In genomic region chr3:72657666-72658065, GRCh38 we compare ENCODE assay signal across 9 cellular contexts.
DNase-seq lines count a peak whose midpoint lies in the region; ATAC-seq and TF ChIP-seq lines count a peak whose summit lies in the region.
"Had no signal": no experiment of that assay in that cellular context is flagged by ENCODE, and none has a peak within 500 bp of the region (broad histone marks: within the 10 kb centered on the region; RNA-seq: fewer than 3 reads in every experiment).

No MANE protein-coding gene starts in this region.

- peaks cover 0 to 2% (median 0%) of the 10 kb centered on the region in 7 donors for H3K9me3 Mint-ChIP-seq in CD4-positive, CD25-positive, alpha-beta regulatory T cell
- H3K9me3 Mint-ChIP-seq: activated naive CD4-positive, alpha-beta T cell treated with anti-CD3 and anti-CD28 coated beads, Interleukin-2, amount 50 U/mL, for 24 hours had no signal

- H3K9me3 ChIP-seq in CD4-positive, CD25-positive, alpha-beta regulatory T cell (ENCODE audit: control insufficient read depth in 2 of 2, low read length in 2 of 2), result no peaks in the 10 kb centered on the region
- H3K9me3 ChIP-seq in sigmoid colon (no peaks in the 10 kb centered on the region), A673 (ENCODE audit: low read depth, low read length, poor library complexity, severe bottlenecking) (no peaks in the 10 kb centered on the region)

- H3K36me3 Mint-ChIP-seq in CD4-positive, CD25-positive, alpha-beta regulatory T cell, result no peaks in the 10 kb centered on the region
- H3K36me3 Mint-ChIP-seq: activated naive CD4-positive, alpha-beta T cell treated with anti-CD3 and anti-CD28 coated beads, Interleukin-2, amount 50 U/mL, for 24 hours had no signal

- DNase-seq in CD4-positive, CD25-positive, alpha-beta regulatory T cell, result peak; percentile 14 to 54 (median 46)
- peak; percentile 10 for DNase-seq in T-helper 9 cell
- DNase-seq in effector CD8-positive, alpha-beta T cell (lab: John Stamatoyannopoulos, UW), result peak; percentile 21
- DNase-seq in sigmoid colon, result no peak
- DNase-seq in HPDE6-E6E7 (ENCODE audit: extremely low spot score), result no peak
- DNase-seq in SK-N-DZ (ENCODE audit: low spot score), result no peak
- DNase-seq in A673 (ENCODE audit: low spot score), result no peak

- POLR2A ChIA-PET in A673 (lab: Charles Lee; ENCODE audit: low non-redundant PET), result no interaction called here

- 33 to 45% methylated on average over 4 of the region's 4 CpGs for WGBS in sigmoid colon, 2 donors

- no peak overlapping the region for H3K27ac ChIP-seq in CD4-positive, CD25-positive, alpha-beta regulatory T cell (ENCODE audit: insufficient read depth, low read length, poor library complexity, severe bottlenecking)
- H3K27ac ChIP-seq in sigmoid colon (no peak overlapping the region), A673 (ENCODE audit: low read depth, low read length, poor library complexity, severe bottlenecking) (no peak overlapping the region)

- H3K4me1 Mint-ChIP-seq in CD4-positive, CD25-positive, alpha-beta regulatory T cell, result peaks cover 0 to 21% (median 6%) of the 10 kb centered on the region in 4 donors

- no peaks in the 10 kb centered on the region for H3K27me3 ChIP-seq in CD4-positive, CD25-positive, alpha-beta regulatory T cell (ENCODE audit: control insufficient read depth, insufficient read depth, low read length)
- H3K27me3 ChIP-seq in sigmoid colon (peaks cover 3 to 13% (median 4%) of the 10 kb centered on the region in 3 donors), A673 (replicated peaks; ENCODE audit: insufficient read depth, low read depth, low read length, poor library complexity) (no peaks in the 10 kb centered on the region)

- H3K36me3 ChIP-seq in CD4-positive, CD25-positive, alpha-beta regulatory T cell (ENCODE audit: control insufficient read depth, insufficient read depth, low read length), result no peaks in the 10 kb centered on the region
- no peaks in the 10 kb centered on the region for H3K36me3 ChIP-seq in sigmoid colon
- H3K36me3 ChIP-seq in A673 (ENCODE audit: insufficient read depth, low read length, poor library complexity, severe bottlenecking), result no peaks in the 10 kb centered on the region

- TF ChIP-seq CTCF in sigmoid colon (IDR thresholded peaks at IDR 0.05) (no peak), A673 (conservative IDR thresholded peaks at IDR 0.05; ENCODE audit: low read depth, low read length) (no peak)

- no peak overlapping the region for H3K4me3 ChIP-seq in CD4-positive, CD25-positive, alpha-beta regulatory T cell (ENCODE audit: low read depth, low read length)
- no peak overlapping the region for H3K4me3 ChIP-seq in sigmoid colon
- no peak overlapping the region for H3K4me3 ChIP-seq in A673 (ENCODE audit: low read depth, low read length, poor library complexity, severe bottlenecking)

- no TSS peak for BruUV-seq in A673 (replicated peaks; lab: Mats Ljungman, UMichigan)

- no peak for TF ChIP-seq POLR2A in sigmoid colon (IDR thresholded peaks at IDR 0.05)

- peak; percentile 87 to 88 for ATAC-seq in CD4-positive, CD25-positive, alpha-beta regulatory T cell (ENCODE audit: low read depth in 2 of 2)
- peak; percentile 64 for ATAC-seq in HG02610 (IDR thresholded peaks at IDR 0.05; ENCODE audit: unreplicated experiment)

- H3K4me1 ChIP-seq in CD4-positive, CD25-positive, alpha-beta regulatory T cell (ENCODE audit: control insufficient read depth, insufficient read depth, low read length, poor library complexity, severe bottlenecking), result peaks cover 7% of the 10 kb centered on the region
- H3K4me1 ChIP-seq in sigmoid colon, result peaks cover 0 to 30% (median 15%) of the 10 kb centered on the region in 4 donors
- no peaks in the 10 kb centered on the region for H3K4me1 ChIP-seq in A673 (ENCODE audit: insufficient read depth, low read length, poor library complexity, severe bottlenecking)

- intact Hi-C loops in sigmoid colon (cut with DNase I), result no loop called here
- intact Hi-C loops in A673 (cut with micrococcal nuclease; ENCODE audit: unreplicated experiment), result no loop called here

- H3K27me3 Mint-ChIP-seq in CD4-positive, CD25-positive, alpha-beta regulatory T cell, result peaks cover 4% of the 10 kb centered on the region

- H3K4me3 Mint-ChIP-seq in CD4-positive, CD25-positive, alpha-beta regulatory T cell, result peak overlapping the region in 1 of 4 donors; percentile 35

- CTCF ChIA-PET in A673 (lab: Charles Lee), result no interaction called here

- no peak overlapping the region for H3K27ac Mint-ChIP-seq in CD4-positive, CD25-positive, alpha-beta regulatory T cell

- TF ChIP-seq EP300 in sigmoid colon (IDR thresholded peaks at IDR 0.05), result no peak

Comparison
In these comparisons a context has a peak if more than half of its experiments do, and no peak if none do; other contexts are left out.
1. DNase-seq: peak in CD4-positive, CD25-positive, alpha-beta regulatory T cell (3 of 3), T-helper 9 cell (single experiment) and effector CD8-positive, alpha-beta T cell (single experiment); none in sigmoid colon (single experiment), HPDE6-E6E7 (single experiment), SK-N-DZ (single experiment) and A673 (single experiment).